In genomic region chr11:45041556-45041955, GRCh38 we compare ENCODE assay signal across 15 cellular contexts.
DNase-seq lines count a peak whose midpoint lies in the region; ATAC-seq and TF ChIP-seq lines count a peak whose summit lies in the region.
"Had no signal": no experiment of that assay in that cellular context is flagged by ENCODE, and none has a peak within 500 bp of the region (broad histone marks: within the 10 kb centered on the region; RNA-seq: fewer than 3 reads in every experiment).

No MANE protein-coding gene starts in this region.

- no peaks in the 10 kb centered on the region for H3K9me3 Mint-ChIP-seq in activated T-helper 1 cell treated with anti-CD3 and anti-CD28 coated beads, Interleukin-12 subunit alpha, Interleukin-12 subunit beta, Interleukin-2, Interleukin-4 antibody, amounts not matched to agents 30 ng/mL and 10 ng/mL and 1 ng/mL, durations not matched to agents 14 hours and 24 hours and 36 hours
- H3K9me3 Mint-ChIP-seq: activated CD4-positive, alpha-beta T cell treated with anti-CD3 and anti-CD28 coated beads, Interleukin-2, amount 10 ng/mL, durations not matched to agents 7 days and 5 days had no signal

- CTCF ChIA-PET in HEK293 (lab: Yijun Ruan, JAX), result no interaction called here

- H3K4me3 ChIP-seq in HEK293 (ENCODE audit: low read depth, low read length), result no peak overlapping the region
- no peak overlapping the region for H3K4me3 ChIP-seq in psoas muscle
- H3K4me3 ChIP-seq: pancreas, uterus had no signal

- no peaks in the 10 kb centered on the region for H3K9me3 ChIP-seq in HEK293 (ENCODE audit: control insufficient read depth, insufficient read depth, low read depth, low read length)
- peaks cover 7% of the 10 kb centered on the region for H3K9me3 ChIP-seq in psoas muscle
- H3K9me3 ChIP-seq: pancreas, uterus had no signal

- H3K36me3 Mint-ChIP-seq in activated T-helper 1 cell treated with anti-CD3 and anti-CD28 coated beads, Interleukin-12 subunit alpha, Interleukin-12 subunit beta, Interleukin-2, Interleukin-4 antibody, amounts not matched to agents 30 ng/mL and 10 ng/mL and 1 ng/mL, durations not matched to agents 14 hours and 24 hours and 36 hours (ENCODE audit: low read depth), result no peaks in the 10 kb centered on the region

- intact Hi-C loops in psoas muscle (cut with DNase I), result no loop called here
- intact Hi-C loops in activated T-helper 1 cell treated with anti-CD3 and anti-CD28 coated beads, Interleukin-12 subunit alpha, Interleukin-12 subunit beta, Interleukin-2, Interleukin-4 antibody, amounts not matched to agents 30 ng/mL and 10 ng/mL and 1 ng/mL, durations not matched to agents 14 hours and 24 hours and 36 hours (cut with micrococcal nuclease), result no loop called here

- WGBS in psoas muscle, 3 donors, result 64 to 74% (median 64%) methylated on average over 6 of the region's 6 CpGs

- H3K27me3 ChIP-seq in psoas muscle (ENCODE audit: insufficient read depth in 3 of 3, low read length in 2 of 3), result no peaks in the 10 kb centered on the region
- H3K27me3 ChIP-seq: pancreas, uterus had no signal

- H3K4me1 ChIP-seq in HEK293 (ENCODE audit: control insufficient read depth, insufficient read depth, low read length) (no peaks in the 10 kb centered on the region), psoas muscle (no peaks in the 10 kb centered on the region)
- H3K4me1 ChIP-seq: pancreas, uterus had no signal

- no peak overlapping the region for H3K27ac Mint-ChIP-seq in activated T-helper 1 cell treated with anti-CD3 and anti-CD28 coated beads, Interleukin-12 subunit alpha, Interleukin-12 subunit beta, Interleukin-2, Interleukin-4 antibody, amounts not matched to agents 30 ng/mL and 10 ng/mL and 1 ng/mL, durations not matched to agents 14 hours and 24 hours and 36 hours
- H3K27ac Mint-ChIP-seq: activated CD4-positive, alpha-beta T cell treated with anti-CD3 and anti-CD28 coated beads, Interleukin-2, amount 10 ng/mL, durations not matched to agents 7 days and 5 days had no signal

- H3K27me3 Mint-ChIP-seq in activated T-helper 1 cell treated with anti-CD3 and anti-CD28 coated beads, Interleukin-12 subunit alpha, Interleukin-12 subunit beta, Interleukin-2, Interleukin-4 antibody, amounts not matched to agents 30 ng/mL and 10 ng/mL and 1 ng/mL, durations not matched to agents 14 hours and 24 hours and 36 hours (ENCODE audit: insufficient read depth), result peaks cover 3% of the 10 kb centered on the region
- H3K27me3 Mint-ChIP-seq: activated CD4-positive, alpha-beta T cell treated with anti-CD3 and anti-CD28 coated beads, Interleukin-2, amount 10 ng/mL, durations not matched to agents 7 days and 5 days had no signal

- POLR2A ChIA-PET in HEK293 (lab: Yijun Ruan, JAX), result no interaction called here

- H3K36me3 ChIP-seq in HEK293 (ENCODE audit: control insufficient read depth in 2 of 2, insufficient read depth in 1 of 2, low read length in 2 of 2), result no peaks in the 10 kb centered on the region
- H3K36me3 ChIP-seq in psoas muscle (ENCODE audit: insufficient read depth in 1 of 2, low read depth in 1 of 2), result no peaks in the 10 kb centered on the region
- H3K36me3 ChIP-seq: pancreas, uterus had no signal

- no peak for TF ChIP-seq CTCF in HEK293 (tag by site-specific recombination; IDR thresholded peaks at IDR 0.05)
- no peak for TF ChIP-seq CTCF in psoas muscle (IDR thresholded peaks at IDR 0.05)

- DNase-seq in NCI-H2081 treated with DMSO at 0.1 percent for 48 hours (lab: John Stamatoyannopoulos, UW), result peak; percentile 96
- DNase-seq in NCI-H748 (lab: John Stamatoyannopoulos, UW; ENCODE audit: unreplicated experiment), result peak; percentile 91
- peak; percentile 52 for DNase-seq in occipital lobe (lab: John Stamatoyannopoulos, UW)
- DNase-seq in psoas muscle, result no peak
- no peak for DNase-seq in activated CD4-positive, CD25-positive, alpha-beta regulatory T cell (lab: John Stamatoyannopoulos, UW)
- no peak for DNase-seq in activated T-helper 1 cell treated with anti-CD3 and anti-CD28 coated beads, Interleukin-12 subunit alpha, Interleukin-12 subunit beta, Interleukin-2, Interleukin-4 antibody, amounts not matched to agents 30 ng/mL and 10 ng/mL and 1 ng/mL, durations not matched to agents 14 hours and 24 hours and 36 hours (ENCODE audit: low spot score)
- DNase-seq: activated CD4-positive, alpha-beta T cell treated with anti-CD3 and anti-CD28 coated beads, Interleukin-2, amount 10 ng/mL, durations not matched to agents 7 days and 5 days; effector CD4-positive, alpha-beta T cell; GDM1; KG1; pancreas; stimulated activated CD4-positive, alpha-beta T cell treated with anti-CD3 and anti-CD28 coated beads, Interleukin-4, amount 100 ng/mL, for 24 hours; uterus had no signal

- peaks cover 9% of the 10 kb centered on the region for H3K4me1 Mint-ChIP-seq in activated T-helper 1 cell treated with anti-CD3 and anti-CD28 coated beads, Interleukin-12 subunit alpha, Interleukin-12 subunit beta, Interleukin-2, Interleukin-4 antibody, amounts not matched to agents 30 ng/mL and 10 ng/mL and 1 ng/mL, durations not matched to agents 14 hours and 24 hours and 36 hours (ENCODE audit: low read depth)

- H3K27ac ChIP-seq in HEK293 (ENCODE audit: extremely low read depth, low read depth, low read length) (no peak overlapping the region), psoas muscle (no peak overlapping the region)
- H3K27ac ChIP-seq: pancreas, uterus had no signal

- ATAC-seq in psoas muscle, result no peak
- ATAC-seq in HG03095 (IDR thresholded peaks at IDR 0.05; ENCODE audit: unreplicated experiment), result no peak
- ATAC-seq: pancreas had no signal

- H3K4me3 Mint-ChIP-seq in activated T-helper 1 cell treated with anti-CD3 and anti-CD28 coated beads, Interleukin-12 subunit alpha, Interleukin-12 subunit beta, Interleukin-2, Interleukin-4 antibody, amounts not matched to agents 30 ng/mL and 10 ng/mL and 1 ng/mL, durations not matched to agents 14 hours and 24 hours and 36 hours, result no peak overlapping the region
- H3K4me3 Mint-ChIP-seq: activated CD4-positive, alpha-beta T cell treated with anti-CD3 and anti-CD28 coated beads, Interleukin-2, amount 10 ng/mL, durations not matched to agents 7 days and 5 days had no signal

TF ChIP-seq in HEK293, 187 proteins besides CTCF, POLR2A, EP300 and RAD21:
- TF ChIP-seq ZNF366 (tag by site-specific recombination; conservative IDR thresholded peaks at IDR 0.05) (no peak), KLF16 (tag by site-specific recombination; IDR thresholded peaks at IDR 0.05) (no peak), GLIS1 (tag by site-specific recombination; IDR thresholded peaks at IDR 0.05) (peak; percentile 77), OSR2 (tag by site-specific recombination; IDR thresholded peaks at IDR 0.05) (0 out of 2 replicates have a peak, but pooled peaks have one; percentile 14), ZIC2 (tag by site-specific recombination; IDR thresholded peaks at IDR 0.05) (peak; percentile 93)

Comparison
In these comparisons a context has a peak if more than half of its experiments do, and no peak if none do; other contexts are left out.
1. DNase-seq: peak in NCI-H2081 treated with DMSO at 0.1 percent for 48 hours (single experiment), NCI-H748 (single experiment) and occipital lobe (single experiment); none in psoas muscle (0 of 2), activated CD4-positive, CD25-positive, alpha-beta regulatory T cell (0 of 4) and activated T-helper 1 cell treated with anti-CD3 and anti-CD28 coated beads, Interleukin-12 subunit alpha, Interleukin-12 subunit beta, Interleukin-2, Interleukin-4 antibody, amounts not matched to agents 30 ng/mL and 10 ng/mL and 1 ng/mL, durations not matched to agents 14 hours and 24 hours and 36 hours (single experiment).